In the genomic region with DNA sequence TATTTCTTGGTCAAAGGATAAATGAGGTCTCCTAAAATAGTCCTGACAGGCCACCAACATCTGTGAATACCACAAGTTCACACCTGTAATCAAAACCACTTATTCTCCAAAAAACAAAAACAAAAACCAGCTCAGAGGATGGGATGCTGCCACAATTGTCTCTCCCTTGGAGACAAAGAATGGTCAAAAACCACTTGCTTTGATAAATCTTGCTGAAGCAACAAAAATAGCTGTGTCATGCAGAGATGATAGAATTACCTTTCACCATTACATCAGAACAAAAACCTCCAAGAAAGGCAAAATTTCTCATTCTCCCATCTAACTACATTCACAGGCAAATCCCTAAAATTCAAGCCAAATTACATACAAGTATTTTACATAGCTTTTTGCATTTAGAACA, we compare ENCODE assay signal across 31 cellular contexts.
DNase-seq lines count a peak whose midpoint lies in the region; ATAC-seq, FAIRE-seq and TF ChIP-seq lines count a peak whose summit lies in the region.
"Had no signal": no experiment of that assay in that cellular context is flagged by ENCODE, and none has a peak within 500 bp of the region (broad histone marks: within the 10 kb centered on the region; RNA-seq: fewer than 3 reads in every experiment).

No MANE protein-coding gene starts in this region.

- intact Hi-C loops in esophagus muscularis mucosa (cut with DNase I), result no loop called here

- TF ChIP-seq CTCF in esophagus muscularis mucosa (IDR thresholded peaks at IDR 0.05) (no peak), thoracic aorta (IDR thresholded peaks at IDR 0.05) (no peak)

- FAIRE-seq in GM12891 (lab: Jason Lieb, UNC), result peak; percentile 45
- FAIRE-seq: keratinocyte had no signal

- no peaks in the 10 kb centered on the region for H3K9me3 ChIP-seq in esophagus muscularis mucosa
- H3K9me3 ChIP-seq in thoracic aorta, result no peaks in the 10 kb centered on the region
- H3K9me3 ChIP-seq: ovary, vagina had no signal

- H3K27me3 ChIP-seq in esophagus muscularis mucosa (no peaks in the 10 kb centered on the region), thoracic aorta (replicated peaks; ENCODE audit: insufficient read depth) (no peaks in the 10 kb centered on the region)
- H3K27me3 ChIP-seq: brain microvascular endothelial cell, ovary, vagina had no signal

- H3K4me1 ChIP-seq in esophagus muscularis mucosa, result peaks cover 11 to 60% (median 54%) of the 10 kb centered on the region in 4 donors
- peaks cover 38 to 75% of the 10 kb centered on the region in 2 donors for H3K4me1 ChIP-seq in thoracic aorta (ENCODE audit: control insufficient read depth in 1 of 2, low read depth in 2 of 2)

- H3K27ac ChIP-seq in esophagus muscularis mucosa (replicated peaks in 1 of 4) (peak overlapping the region; percentile 35 to 53 (median 39)), thoracic aorta (peak overlapping the region; percentile 57 to 65)
- H3K27ac ChIP-seq: brain microvascular endothelial cell, epithelial cell of prostate, ovary, vagina, VCaP had no signal

- no peak for DNase-seq in GM12891 (ENCODE audit: insufficient read length, low spot score)
- DNase-seq in OCI-M1 (lab: John Stamatoyannopoulos, UW), result peak; percentile 83
- DNase-seq in esophagus muscularis mucosa (ENCODE audit: extremely low spot score), result no peak
- DNase-seq in thoracic aorta (ENCODE audit: low spot score), result no peak
- DNase-seq in RKO (ENCODE audit: low spot score), result no peak
- no peak for DNase-seq in HCEC 1CT
- DNase-seq in activated CD4-positive, alpha-beta T cell treated with anti-CD3 and anti-CD28 coated beads, Interleukin-2, amount 50 U/mL, for 1 hour, result no peak
- DNase-seq in NCI-H1436 treated with DMSO at 0.1 percent for 48 hours (lab: John Stamatoyannopoulos, UW), result no peak
- DNase-seq: activated CD4-positive, alpha-beta T cell treated with anti-CD3 and anti-CD28 coated beads, Interleukin-2, amount 10 ng/mL, durations not matched to agents 7 days and 5 days; activated gamma-delta T cell treated with Interleukin-2 at 50 U/mL for 16 hours; activated naive CD8-positive, alpha-beta T cell treated with anti-CD3 and anti-CD28 coated beads, Interleukin-2, amount 50 U/mL, for 24 hours; activated T-cell treated with anti-CD3 and anti-CD28 coated beads, Interleukin-2, amount 50 U/mL, for 4 hours; brain microvascular endothelial cell; CD4-positive, alpha-beta T cell; effector CD8-positive, alpha-beta T cell; H7; head of caudate nucleus; KBM-7; NCI-H1436; NCI-H2107; NCI-H446 treated with DMSO at 0.1 percent for 48 hours; NCI-H82; ovary; SHP77 treated with DMSO at 0.1 percent for 48 hours; stimulated activated CD4-positive, alpha-beta T cell treated with anti-CD3 and anti-CD28 coated beads, Interleukin-2, amount 100 ng/mL, for 24 hours; substantia nigra; T-helper 9 cell had no signal

- no peak for TF ChIP-seq EP300 in esophagus muscularis mucosa (IDR thresholded peaks at IDR 0.05)

- ATAC-seq in thoracic aorta (ENCODE audit: insufficient number of reproducible peaks, low FRiP score, low read depth), result no peak
- ATAC-seq: activated naive CD8-positive, alpha-beta T cell treated with anti-CD3 and anti-CD28 coated beads, Interleukin-2, amount 50 U/mL, for 24 hours; activated T-cell treated with anti-CD3 and anti-CD28 coated beads, Interleukin-2, amount 50 U/mL, for 4 hours had no signal

- TF ChIP-seq POLR2A in GM12891 (IDR thresholded peaks at IDR 0.05; ENCODE audit: low read depth, low read length) (no peak), esophagus muscularis mucosa (IDR thresholded peaks at IDR 0.05; ENCODE audit: low read depth) (no peak)

- H3K36me3 ChIP-seq in esophagus muscularis mucosa, result no peaks in the 10 kb centered on the region
- H3K36me3 ChIP-seq in thoracic aorta, result no peaks in the 10 kb centered on the region
- H3K36me3 ChIP-seq: brain microvascular endothelial cell, ovary, vagina had no signal

- H3K4me3 ChIP-seq in esophagus muscularis mucosa, result no peak overlapping the region
- H3K4me3 ChIP-seq in thoracic aorta, result no peak overlapping the region
- H3K4me3 ChIP-seq: ovary, vagina had no signal

TF ChIP-seq in GM12891, 5 proteins besides CTCF, POLR2A, EP300 and RAD21:
- TF ChIP-seq POLR2AphosphoS5 (IDR thresholded peaks at IDR 0.05; ENCODE audit: low read depth, low read length), result no peak
- no peak for TF ChIP-seq PAX5 (IDR thresholded peaks at IDR 0.05; ENCODE audit: insufficient read depth, low read length, severe bottlenecking)
- TF ChIP-seq SPI1 (IDR thresholded peaks at IDR 0.05; ENCODE audit: low read depth, low read length), result no peak
- no peak for TF ChIP-seq TAF1 (IDR thresholded peaks at IDR 0.05; ENCODE audit: low read depth, low read length)
- TF ChIP-seq POU2F2 (IDR thresholded peaks at IDR 0.05; ENCODE audit: low read depth, low read length), result no peak
TF ChIP-seq in GM12891: peak in this region for 0.
